ENCODE assay signal across 14 cellular contexts in the genomic region with DNA sequence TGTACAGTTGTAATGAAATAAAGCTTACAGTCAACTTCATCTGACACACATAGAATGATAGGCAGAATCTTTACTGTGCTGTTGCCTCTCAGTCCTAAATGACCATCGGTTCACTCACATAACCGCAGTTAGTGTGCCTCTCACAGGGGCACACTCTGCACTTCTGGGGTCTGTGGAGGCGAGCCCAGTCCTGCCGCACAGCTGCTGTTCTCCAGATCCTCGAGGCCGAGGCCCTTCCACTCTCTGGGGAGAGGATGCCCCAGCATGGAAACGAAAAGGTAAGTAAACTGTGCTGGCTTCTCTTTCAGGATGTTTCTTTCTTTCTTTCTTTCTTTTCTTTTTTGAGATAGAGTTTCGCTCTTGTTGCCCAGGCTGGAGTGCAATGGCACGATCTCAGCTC.
"Had no signal": no experiment of that assay in that cellular context is flagged by ENCODE, and none has a peak within 500 bp of the region (broad histone marks: within the 10 kb centered on the region; RNA-seq: fewer than 3 reads in every experiment).

No MANE protein-coding gene starts in this region.

- H3K27me3 ChIP-seq: right atrium auricular region, suprapubic skin, thyroid gland, upper lobe of right lung had no signal

- H3K4me1 ChIP-seq: heart left ventricle, right atrium auricular region, suprapubic skin, upper lobe of right lung had no signal

- H3K36me3 ChIP-seq: heart left ventricle, right atrium auricular region, suprapubic skin, thyroid gland, upper lobe of right lung had no signal

- DNase-seq: effector memory CD4-positive, alpha-beta T cell; heart left ventricle; hippocampal formation; kidney glomerular epithelial cell; mesendoderm; naive thymus-derived CD4-positive, alpha-beta T cell; small intestine; stimulated activated CD4-positive, alpha-beta T cell treated with anti-CD3 and anti-CD28 coated beads, Interleukin-12 subunit alpha, Interleukin-12 subunit beta, amount 100 ng/mL, for 4 hours; stimulated activated naive CD8-positive, alpha-beta T cell treated with anti-CD3 and anti-CD28 coated beads, Interleukin-15, Interleukin-2, amounts not matched to agents 100 U/mL and 50 U/mL, for 24 hours; thyroid gland; upper lobe of right lung had no signal

- H3K4me3 ChIP-seq: heart left ventricle, right atrium auricular region, suprapubic skin, thyroid gland, upper lobe of right lung had no signal

- H3K27ac Mint-ChIP-seq: naive thymus-derived CD4-positive, alpha-beta T cell had no signal

- ATAC-seq: esophagus mucosa; heart left ventricle; naive thymus-derived CD4-positive, alpha-beta T cell; stimulated activated naive CD8-positive, alpha-beta T cell treated with anti-CD3 and anti-CD28 coated beads, Interleukin-15, Interleukin-2, amounts not matched to agents 100 U/mL and 50 U/mL, for 24 hours; upper lobe of right lung had no signal

- H3K27ac ChIP-seq: heart left ventricle, right atrium auricular region, suprapubic skin, thyroid gland, upper lobe of right lung had no signal

- H3K9me3 ChIP-seq: heart left ventricle, right atrium auricular region, suprapubic skin, thyroid gland, upper lobe of right lung had no signal

- H3K4me3 Mint-ChIP-seq: naive thymus-derived CD4-positive, alpha-beta T cell had no signal
